1 cellular context compared by ENCODE assay signal in the genomic region with DNA sequence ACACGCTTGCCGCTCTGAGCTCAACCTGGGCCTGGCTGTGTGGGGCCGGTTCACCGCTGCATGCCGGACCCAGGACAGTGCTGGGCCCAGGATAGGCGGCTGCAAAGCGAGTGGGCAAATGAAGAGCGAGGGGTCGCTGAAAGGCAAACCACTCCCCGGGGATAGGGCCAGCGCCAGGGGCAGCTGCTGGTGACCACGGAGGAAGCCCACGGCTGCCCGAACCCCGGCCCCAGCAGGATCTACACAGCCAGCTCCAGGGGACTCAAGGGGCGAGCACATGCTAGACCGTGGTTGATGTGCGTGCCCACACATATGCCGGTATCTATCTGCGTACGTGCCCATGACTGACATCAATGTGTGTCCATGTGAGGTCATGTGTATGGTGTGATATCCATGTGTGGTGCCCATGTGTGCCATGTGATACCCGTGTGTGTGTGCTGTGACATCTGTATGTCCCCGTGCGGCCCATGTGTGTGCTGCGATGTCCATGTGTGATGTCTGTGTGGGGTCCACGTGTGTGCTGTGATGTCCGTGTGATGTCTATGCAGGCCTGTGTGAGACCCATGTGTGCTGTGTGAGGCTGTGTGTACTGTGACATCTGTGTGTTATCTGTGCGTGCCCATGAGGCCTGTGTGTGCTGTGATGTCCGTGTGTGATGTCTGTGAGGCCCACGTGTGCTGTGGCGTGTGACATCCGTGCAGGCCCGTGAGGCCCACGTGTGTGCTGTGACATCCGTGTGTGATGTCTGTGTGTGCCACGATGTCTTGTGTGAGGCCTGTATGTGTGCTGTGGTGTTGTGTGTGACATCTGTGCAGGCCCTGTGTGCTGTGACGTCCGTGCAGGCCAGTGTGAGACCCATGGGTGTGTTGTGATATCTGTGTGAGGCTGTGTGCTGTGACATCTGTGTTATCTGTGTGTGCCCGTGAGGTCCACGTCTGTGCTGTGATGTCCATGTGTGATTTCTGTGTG.
A peak's percentile ranks its signal among the peaks of the same experiment; 100 is the strongest.
TF ChIP-seq lines count a peak whose summit lies in the region.

No MANE protein-coding gene starts in this region.

TF ChIP-seq in HepG2, 621 proteins besides CTCF, POLR2A, EP300 and RAD21:
- 0 out of 2 replicates have a peak, but pooled peaks have one; percentile 19 for TF ChIP-seq POLR2G (IDR thresholded peaks at IDR 0.05; ENCODE audit: low read depth, low read length)
- peak; percentile 84 for TF ChIP-seq AGO2 (optimal IDR thresholded peaks at IDR 0.05; ENCODE audit: low read depth, low read length)
- no peak for TF ChIP-seq HMGA1 (CRISPR knock-in tag; conservative IDR thresholded peaks at IDR 0.05)
- peak; percentile 67 for TF ChIP-seq CCAR2 (optimal IDR thresholded peaks at IDR 0.05; ENCODE audit: low read depth, low read length)
- TF ChIP-seq, protein P1, sequence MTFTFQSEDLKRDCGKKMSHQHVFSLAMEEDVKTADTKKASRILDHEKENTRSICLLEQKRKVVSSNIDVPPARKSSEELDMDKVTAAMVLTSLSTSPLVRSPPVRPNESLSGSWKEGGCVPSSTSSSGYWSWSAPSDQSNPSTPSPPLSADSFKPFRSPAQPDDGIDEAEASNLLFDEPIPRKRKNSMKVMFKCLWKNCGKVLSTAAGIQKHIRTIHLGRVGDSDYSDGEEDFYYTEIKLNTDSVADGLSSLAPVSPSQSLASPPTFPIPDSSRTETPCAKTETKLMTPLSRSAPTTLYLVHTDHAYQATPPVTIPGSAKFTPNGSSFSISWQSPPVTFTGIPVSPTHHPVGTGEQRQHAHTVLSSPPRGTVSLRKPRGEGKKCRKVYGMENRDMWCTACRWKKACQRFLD (CRISPR knock-in tag; IDR thresholded peaks at IDR 0.05; ENCODE audit: borderline replicate concordance), result no peak
- TF ChIP-seq NR1H2 (CRISPR knock-in tag; IDR thresholded peaks at IDR 0.05; ENCODE audit: borderline replicate concordance, low read depth), result no peak
- no peak for TF ChIP-seq ZNF670 (CRISPR knock-in tag; IDR thresholded peaks at IDR 0.05; ENCODE audit: borderline replicate concordance)
- TF ChIP-seq SP5 (CRISPR knock-in tag; IDR thresholded peaks at IDR 0.05; ENCODE audit: borderline replicate concordance, low read depth), result no peak
- TF ChIP-seq, protein P2, sequence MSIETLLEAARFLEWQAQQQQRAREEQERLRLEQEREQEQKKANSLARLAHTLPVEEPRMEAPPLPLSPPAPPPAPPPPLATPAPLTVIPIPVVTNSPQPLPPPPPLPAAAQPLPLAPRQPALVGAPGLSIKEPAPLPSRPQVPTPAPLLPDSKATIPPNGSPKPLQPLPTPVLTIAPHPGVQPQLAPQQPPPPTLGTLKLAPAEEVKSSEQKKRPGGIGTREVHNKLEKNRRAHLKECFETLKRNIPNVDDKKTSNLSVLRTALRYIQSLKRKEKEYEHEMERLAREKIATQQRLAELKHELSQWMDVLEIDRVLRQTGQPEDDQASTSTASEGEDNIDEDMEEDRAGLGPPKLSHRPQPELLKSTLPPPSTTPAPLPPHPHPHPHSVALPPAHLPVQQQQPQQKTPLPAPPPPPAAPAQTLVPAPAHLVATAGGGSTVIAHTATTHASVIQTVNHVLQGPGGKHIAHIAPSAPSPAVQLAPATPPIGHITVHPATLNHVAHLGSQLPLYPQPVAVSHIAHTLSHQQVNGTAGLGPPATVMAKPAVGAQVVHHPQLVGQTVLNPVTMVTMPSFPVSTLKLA (IDR thresholded peaks at IDR 0.05), result peak; percentile 93
- no peak for TF ChIP-seq MAFG (CRISPR knock-in tag; IDR thresholded peaks at IDR 0.05)
- 0 out of 2 replicates have a peak, but pooled peaks have one; percentile 9 for TF ChIP-seq AKAP8 (CRISPR knock-in tag; IDR thresholded peaks at IDR 0.05)
- TF ChIP-seq HNRNPL (IDR thresholded peaks at IDR 0.05; ENCODE audit: low read depth, low read length), result 0 out of 2 replicates have a peak, but pooled peaks have one; percentile 13
- TF ChIP-seq ZNF772 (CRISPR knock-in tag; IDR thresholded peaks at IDR 0.05), result no peak
- peak; percentile 17 for TF ChIP-seq RBM22 (optimal IDR thresholded peaks at IDR 0.05; ENCODE audit: low read length)
